In genomic region chr3:72860846-72861245, GRCh38 we compare ENCODE assay signal across 28 cellular contexts.
"Had no signal": no experiment of that assay in that cellular context is flagged by ENCODE, and none has a peak within 500 bp of the region (broad histone marks: within the 10 kb centered on the region; RNA-seq: fewer than 3 reads in every experiment).

No MANE protein-coding gene starts in this region.

- H3K9me3 ChIP-seq: stomach, suprapubic skin, testis, thoracic aorta, thyroid gland, tibial artery, tibial nerve, transverse colon, upper lobe of left lung, upper lobe of right lung, uterus, vagina had no signal

- H3K4me1 ChIP-seq: stomach, suprapubic skin, thyroid gland, tibial artery, tibial nerve, transverse colon, upper lobe of left lung, upper lobe of right lung, uterus, vagina had no signal

- H3K36me3 ChIP-seq: stomach, suprapubic skin, thoracic aorta, thyroid gland, tibial artery, tibial nerve, transverse colon, upper lobe of left lung, upper lobe of right lung, uterus, vagina had no signal

- H3K9me3 Mint-ChIP-seq: stimulated activated effector memory CD8-positive, alpha-beta T cell treated with anti-CD3 and anti-CD28 coated beads, Interleukin-12 subunit alpha, Interleukin-12 subunit beta, amount 100 ng/mL, for 72 hours; stimulated activated memory B cell treated with anti-CD40 and anti-IgM and Interleukin-4, amounts not matched to agents 10 μg/mL and 1 μg/mL and 100 μg/mL, for 72 hours; stimulated activated naive B cell treated with anti-CD40 and anti-IgM and Interleukin-4, amounts not matched to agents 10 μg/mL and 1 μg/mL and 100 μg/mL, for 72 hours; stimulated activated naive CD8-positive, alpha-beta T cell treated with anti-CD3 and anti-CD28 coated beads, Interleukin-15, amount 100 ng/mL, for 72 hours; stimulated activated naive CD8-positive, alpha-beta T cell treated with anti-CD3 and anti-CD28 coated beads, Interleukin-15, Interleukin-2, amounts not matched to agents 100 ng/mL and 50 ng/mL, for 24 hours; type B pancreatic cell had no signal

- H3K27me3 Mint-ChIP-seq: stimulated activated memory B cell treated with anti-CD40 and anti-IgM and Interleukin-4, amounts not matched to agents 10 μg/mL and 1 μg/mL and 100 μg/mL, for 72 hours; stimulated activated naive B cell treated with anti-CD40 and anti-IgM and Interleukin-4, amounts not matched to agents 10 μg/mL and 1 μg/mL and 100 μg/mL, for 72 hours; stimulated activated naive CD8-positive, alpha-beta T cell treated with anti-CD3 and anti-CD28 coated beads, Interleukin-15, amount 100 ng/mL, for 72 hours; stimulated activated naive CD8-positive, alpha-beta T cell treated with anti-CD3 and anti-CD28 coated beads, Interleukin-15, Interleukin-2, amounts not matched to agents 100 ng/mL and 50 ng/mL, for 24 hours had no signal

- ATAC-seq: stimulated activated effector memory CD8-positive, alpha-beta T cell treated with anti-CD3 and anti-CD28 coated beads, Interleukin-12 subunit alpha, Interleukin-12 subunit beta, amount 100 ng/mL, for 72 hours; stimulated activated memory B cell treated with anti-CD40 and anti-IgM and Interleukin-4, amounts not matched to agents 10 μg/mL and 1 μg/mL and 100 μg/mL, for 72 hours; stimulated activated naive B cell treated with anti-CD40 and anti-IgM and Interleukin-4, amounts not matched to agents 10 μg/mL and 1 μg/mL and 100 μg/mL, for 72 hours; stimulated activated naive CD8-positive, alpha-beta T cell treated with anti-CD3 and anti-CD28 coated beads, Interleukin-15, amount 100 ng/mL, for 72 hours; stimulated activated naive CD8-positive, alpha-beta T cell treated with anti-CD3 and anti-CD28 coated beads, Interleukin-15, Interleukin-2, amounts not matched to agents 100 U/mL and 50 U/mL, for 24 hours; upper lobe of right lung had no signal

- H3K4me3 Mint-ChIP-seq: stimulated activated effector memory CD8-positive, alpha-beta T cell treated with anti-CD3 and anti-CD28 coated beads, Interleukin-12 subunit alpha, Interleukin-12 subunit beta, amount 100 ng/mL, for 72 hours; stimulated activated memory B cell treated with anti-CD40 and anti-IgM and Interleukin-4, amounts not matched to agents 10 μg/mL and 1 μg/mL and 100 μg/mL, for 72 hours; stimulated activated naive B cell treated with anti-CD40 and anti-IgM and Interleukin-4, amounts not matched to agents 10 μg/mL and 1 μg/mL and 100 μg/mL, for 72 hours; stimulated activated naive CD8-positive, alpha-beta T cell treated with anti-CD3 and anti-CD28 coated beads, Interleukin-15, amount 100 ng/mL, for 72 hours; stimulated activated naive CD8-positive, alpha-beta T cell treated with anti-CD3 and anti-CD28 coated beads, Interleukin-15, Interleukin-2, amounts not matched to agents 100 ng/mL and 50 ng/mL, for 24 hours; type B pancreatic cell had no signal

- H3K27ac ChIP-seq: stomach, suprapubic skin, testis, thoracic aorta, thyroid gland, tibial artery, tibial nerve, transverse colon, upper lobe of left lung, upper lobe of right lung, uterus, vagina had no signal

- H3K4me3 ChIP-seq: stomach, suprapubic skin, testis, thoracic aorta, thyroid gland, tibial artery, tibial nerve, transverse colon, upper lobe of left lung, upper lobe of right lung, uterus, vagina had no signal

- H3K27ac Mint-ChIP-seq: stimulated activated effector memory CD8-positive, alpha-beta T cell treated with anti-CD3 and anti-CD28 coated beads, Interleukin-12 subunit alpha, Interleukin-12 subunit beta, amount 100 ng/mL, for 72 hours; stimulated activated memory B cell treated with anti-CD40 and anti-IgM and Interleukin-4, amounts not matched to agents 10 μg/mL and 1 μg/mL and 100 μg/mL, for 72 hours; stimulated activated naive B cell treated with anti-CD40 and anti-IgM and Interleukin-4, amounts not matched to agents 10 μg/mL and 1 μg/mL and 100 μg/mL, for 72 hours; stimulated activated naive CD8-positive, alpha-beta T cell treated with anti-CD3 and anti-CD28 coated beads, Interleukin-15, amount 100 ng/mL, for 72 hours; stimulated activated naive CD8-positive, alpha-beta T cell treated with anti-CD3 and anti-CD28 coated beads, Interleukin-15, Interleukin-2, amounts not matched to agents 100 ng/mL and 50 ng/mL, for 24 hours; type B pancreatic cell had no signal

- H3K27me3 ChIP-seq: suprapubic skin, testis, thyroid gland, tibial artery, tibial nerve, upper lobe of left lung, upper lobe of right lung, uterus, vagina had no signal

- H3K4me1 Mint-ChIP-seq: stimulated activated effector memory CD8-positive, alpha-beta T cell treated with anti-CD3 and anti-CD28 coated beads, Interleukin-12 subunit alpha, Interleukin-12 subunit beta, amount 100 ng/mL, for 72 hours; stimulated activated naive CD8-positive, alpha-beta T cell treated with anti-CD3 and anti-CD28 coated beads, Interleukin-15, amount 100 ng/mL, for 72 hours had no signal

- DNase-seq: stimulated activated CD4-positive, alpha-beta T cell treated with anti-CD3 and anti-CD28 coated beads, Interleukin-2, amount 100 ng/mL, for 48 hours; stimulated activated CD4-positive, alpha-beta T cell treated with anti-CD3 and anti-CD28 coated beads, Interleukin-4, amount 100 ng/mL, for 1 hour; stimulated activated CD4-positive, alpha-beta T cell treated with anti-CD3 and anti-CD28 coated beads, Interleukin-4, amount 100 ng/mL, for 24 hours; stimulated activated CD4-positive, alpha-beta T cell treated with anti-CD3 and anti-CD28 coated beads, Interleukin-4, amount 100 ng/mL, for 4 hours; stimulated activated CD8-positive, alpha-beta memory T cell treated with anti-CD3 and anti-CD28 coated beads, Interleukin-4, amount 100 ng/mL, for 48 hours; stimulated activated naive B cell treated with anti-CD40 and anti-IgM and Interleukin-4, amounts not matched to agents 10 μg/mL and 1 μg/mL and 100 μg/mL, for 72 hours; stimulated activated naive CD4-positive, alpha-beta T cell; stimulated activated naive CD4-positive, alpha-beta T cell treated with Interleukin-2 at 50 U/mL for 16 hours; stimulated activated naive CD8-positive, alpha-beta T cell treated with anti-CD3 and anti-CD28 coated beads, Interleukin-15, amount 100 ng/mL, for 72 hours; stimulated activated naive CD8-positive, alpha-beta T cell treated with anti-CD3 and anti-CD28 coated beads, Interleukin-15, Interleukin-2, amounts not matched to agents 100 U/mL and 50 U/mL, for 24 hours; stomach; substantia nigra; testis; thyroid gland; tibial artery; transverse colon; trophoblast cell; upper lobe of left lung; upper lobe of right lung; uterus had no signal

- H3K36me3 Mint-ChIP-seq: stimulated activated effector memory CD8-positive, alpha-beta T cell treated with anti-CD3 and anti-CD28 coated beads, Interleukin-12 subunit alpha, Interleukin-12 subunit beta, amount 100 ng/mL, for 72 hours; stimulated activated memory B cell treated with anti-CD40 and anti-IgM and Interleukin-4, amounts not matched to agents 10 μg/mL and 1 μg/mL and 100 μg/mL, for 72 hours; stimulated activated naive B cell treated with anti-CD40 and anti-IgM and Interleukin-4, amounts not matched to agents 10 μg/mL and 1 μg/mL and 100 μg/mL, for 72 hours; type B pancreatic cell had no signal
